In genomic region chr7:44045226-44046014, GRCh38 we compare ENCODE assay signal across 8 cellular contexts. TPM values are rescaled to one million over a fixed set of nuclear protein-coding genes. Genes with fewer than 3 reads are reported as not detected.
DNase-seq lines count a peak whose midpoint lies in the region; ATAC-seq and TF ChIP-seq lines count a peak whose summit lies in the region.

No MANE protein-coding gene starts in this region.

- H3K4me3 Mint-ChIP-seq in type B pancreatic cell, result peak overlapping the region; percentile 94

- intact Hi-C loops in ascending aorta (cut with DNase I), result loop anchor here (2.0 kb wide), 1 partner anchor 19 kb away; the partner anchor contains the start of gene PGAM2
- intact Hi-C loops in right lobe of liver (cut with DNase I), result no loop called here

- TF ChIP-seq POLR2A in right lobe of liver (IDR thresholded peaks at IDR 0.05), result no peak

- H2AFZ ChIP-seq in DND-41 (ENCODE audit: low read depth, low read length), result peak overlapping the region; percentile 99

- H3K36me3 ChIP-seq in DND-41 (ENCODE audit: insufficient read depth, low read length) (peaks cover 33% of the 10 kb centered on the region), HUES6 (ENCODE audit: control insufficient read depth, insufficient read depth, low read length) (peaks cover 20% of the 10 kb centered on the region), ascending aorta (peaks cover 13 to 19% of the 10 kb centered on the region in 2 donors), right lobe of liver (peaks cover 0 to 6% (median 2%) of the 10 kb centered on the region in 4 donors)

- DNase-seq in DND-41, result no peak
- no peak for DNase-seq in ascending aorta (ENCODE audit: low spot score in 2 of 2)
- peak in 2 of 3 donors; percentile 35 to 42 for DNase-seq in right lobe of liver
- DNase-seq in type B pancreatic cell (ENCODE audit: extremely low spot score, unreplicated experiment), result no peak
- no peak for DNase-seq in inferior parietal cortex (ENCODE audit: extremely low spot score)
- no peak for DNase-seq in NCI-H1694 (lab: John Stamatoyannopoulos, UW)
- no peak for DNase-seq in GM03348 (ENCODE audit: low spot score)

- H3K9me3 ChIP-seq in DND-41 (ENCODE audit: insufficient read depth, low read length, severe bottlenecking), result no peaks in the 10 kb centered on the region
- H3K9me3 ChIP-seq in HUES6 (ENCODE audit: control insufficient read depth, insufficient read depth, low read depth, low read length), result no peaks in the 10 kb centered on the region
- no peaks in the 10 kb centered on the region for H3K9me3 ChIP-seq in ascending aorta
- H3K9me3 ChIP-seq in right lobe of liver, result no peaks in the 10 kb centered on the region

- H3K27me3 Mint-ChIP-seq in type B pancreatic cell, result peaks cover 3% of the 10 kb centered on the region

- H3K9me3 Mint-ChIP-seq in type B pancreatic cell, result no peaks in the 10 kb centered on the region

- H3K4me2 ChIP-seq in DND-41 (ENCODE audit: insufficient read depth, low read length), result peak overlapping the region; percentile 85

- peak overlapping the region; percentile 38 to 93 for H3K4me3 ChIP-seq in DND-41 (ENCODE audit: low read depth in 1 of 2, low read length in 2 of 2)
- H3K4me3 ChIP-seq in HUES6 (ENCODE audit: low read depth, low read length), result peak overlapping the region; percentile 96
- peak overlapping the region; percentile 86 to 96 for H3K4me3 ChIP-seq in ascending aorta
- H3K4me3 ChIP-seq in right lobe of liver, result peak overlapping the region; percentile 88 to 95 (median 89)

- H3K4me1 ChIP-seq in DND-41 (ENCODE audit: insufficient read depth, low read length), result peaks cover 38% of the 10 kb centered on the region
- H3K4me1 ChIP-seq in HUES6 (ENCODE audit: control insufficient read depth, insufficient read depth, low read length), result peaks cover 8% of the 10 kb centered on the region
- peaks cover 0 to 9% of the 10 kb centered on the region in 2 donors for H3K4me1 ChIP-seq in ascending aorta
- peaks cover 0 to 19% (median 3%) of the 10 kb centered on the region in 4 donors for H3K4me1 ChIP-seq in right lobe of liver

- H4K20me1 ChIP-seq in DND-41 (ENCODE audit: insufficient read depth, low read length), result peaks cover 43% of the 10 kb centered on the region

- WGBS in right lobe of liver (ENCODE audit: insufficient coverage, low coverage, low lambda C conversion rate, missing lambda C conversion rate), result 24% methylated on average over 12 of the region's 15 CpGs

- ATAC-seq in DND-41 (ENCODE audit: insufficient read depth, low read depth) (no peak; the same call in 2 of the 3 replicates), right lobe of liver (no peak)

- no peaks in the 10 kb centered on the region for H3K27me3 ChIP-seq in DND-41 (ENCODE audit: insufficient read depth, low read length, poor library complexity)
- H3K27me3 ChIP-seq in HUES6 (ENCODE audit: control insufficient read depth, insufficient read depth, low read length), result peaks cover 17% of the 10 kb centered on the region
- no peaks in the 10 kb centered on the region for H3K27me3 ChIP-seq in ascending aorta
- no peaks in the 10 kb centered on the region for H3K27me3 ChIP-seq in right lobe of liver

- peak overlapping the region; percentile 94 for H3K9ac ChIP-seq in DND-41 (ENCODE audit: low read depth, low read length)
- peak overlapping the region; percentile 80 for H3K9ac ChIP-seq in HUES6 (ENCODE audit: low read length)

- TF ChIP-seq CTCF in DND-41 (IDR thresholded peaks at IDR 0.05; ENCODE audit: borderline replicate concordance, extremely low read depth, low read length, poor library complexity, severe bottlenecking) (no peak), ascending aorta (IDR thresholded peaks at IDR 0.05) (no peak), right lobe of liver (IDR thresholded peaks at IDR 0.05) (no peak), type B pancreatic cell (conservative IDR thresholded peaks at IDR 0.05) (no peak)

- peak overlapping the region; percentile 72 for H3K27ac Mint-ChIP-seq in type B pancreatic cell

- H3K4me1 Mint-ChIP-seq in type B pancreatic cell (ENCODE audit: unreplicated experiment), result peaks cover 27% of the 10 kb centered on the region

- H3K36me3 Mint-ChIP-seq in type B pancreatic cell, result no peaks in the 10 kb centered on the region

- H3K27ac ChIP-seq in DND-41 (ENCODE audit: low read length), result peak overlapping the region; percentile 97
- H3K27ac ChIP-seq in HUES6 (ENCODE audit: low read depth, low read length), result no peak overlapping the region; the same call in 1 of the 2 replicates
- peak overlapping the region; percentile 86 to 89 for H3K27ac ChIP-seq in ascending aorta
- H3K27ac ChIP-seq in right lobe of liver, result peak overlapping the region; percentile 70 to 85 (median 76)

- peaks cover 64% of the 10 kb centered on the region for H3K79me2 ChIP-seq in DND-41 (ENCODE audit: insufficient read depth, low read length)

RNA-seq across cellular contexts. Expression of gene DBNL, which starts 0.9 kb away (rescaled TPM):
- total RNA-seq in ascending aorta (177 TPM), right lobe of liver (10 to 100 TPM; 30.7 to 48.1 (median 36.9) TPM), type B pancreatic cell (ENCODE audit: low replicate concordance) (62.8 and 71.7 TPM in 2 replicates)

RNA-seq across cellular contexts. Expression of gene PGAM2, which starts 19.9 kb away (rescaled TPM):
- not detected for total RNA-seq in ascending aorta
- under 1 TPM in 3 of 6 experiments, not detected in 3; 0.31 to 0.56 (median 0.46) TPM for total RNA-seq in right lobe of liver
- total RNA-seq in type B pancreatic cell (ENCODE audit: low replicate concordance), result 0.57 and 0.72 TPM in 2 replicates

RNA-seq across cellular contexts. Expression of gene POLM, which starts 36.9 kb away (rescaled TPM):
- total RNA-seq in ascending aorta (58.8 TPM), right lobe of liver (10 to 100 TPM in 5 of 6 experiments, 1 to 10 TPM in 1; 8.7 to 22.9 (median 14.6) TPM), type B pancreatic cell (ENCODE audit: low replicate concordance) (25.2 and 27.2 TPM in 2 replicates)

RNA-seq across cellular contexts. Expression of gene SPDYE1, which starts 47.7 kb away (rescaled TPM):
- total RNA-seq in ascending aorta, result not detected
- total RNA-seq in right lobe of liver, result not detected
- not detected in 2 replicates for total RNA-seq in type B pancreatic cell (ENCODE audit: low replicate concordance)

RNA-seq across cellular contexts. Expression of gene AEBP1, which starts 58.7 kb away (rescaled TPM):
- total RNA-seq in ascending aorta, result 1,349 TPM
- 10 to 100 TPM in 4 of 6 experiments, 1 to 10 TPM in 2; 7.8 to 37.8 (median 14.3) TPM for total RNA-seq in right lobe of liver
- total RNA-seq in type B pancreatic cell (ENCODE audit: low replicate concordance), result 5.0 and 64.1 TPM in 2 replicates

Comparison
In these comparisons a context has a peak if more than half of its experiments do, and no peak if none do; other contexts are left out.
1. DNase-seq: peak in right lobe of liver (2 of 3); none in DND-41 (single experiment), ascending aorta (0 of 2), type B pancreatic cell (single experiment), inferior parietal cortex (single experiment), NCI-H1694 (single experiment) and GM03348 (single experiment).
2. Peak in every context shown above with its lines, with median percentiles within 50 percentile points of each other: H3K4me3 ChIP-seq.